Comparison of ENCODE assay signal across 19 cellular contexts in the genomic region with DNA sequence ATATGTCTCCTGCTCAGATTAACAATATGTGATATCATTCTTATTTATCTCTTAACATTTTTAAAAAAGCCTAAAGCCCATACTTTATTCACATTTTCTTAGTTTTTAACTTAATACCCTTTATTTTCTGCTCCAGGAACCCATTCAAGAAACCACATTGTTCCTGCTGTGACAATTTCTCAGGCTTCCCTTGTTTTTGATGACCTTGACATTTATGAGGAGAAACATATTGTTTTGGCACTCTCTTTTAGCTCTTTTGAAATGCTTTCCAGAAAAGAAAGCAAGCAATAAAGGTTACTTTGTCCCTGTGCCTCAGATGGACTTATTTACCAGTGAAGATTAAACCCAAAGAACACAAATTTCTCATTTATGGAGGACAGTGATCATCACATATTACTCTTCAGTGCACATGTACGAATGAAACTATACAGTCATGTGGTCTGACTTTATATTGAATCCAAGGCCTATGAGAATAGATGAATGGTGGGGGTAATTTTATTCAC.
A peak's percentile ranks its signal among the peaks of the same experiment; 100 is the strongest.
DNase-seq lines count a peak whose midpoint lies in the region; TF ChIP-seq lines count a peak whose summit lies in the region.
"Had no signal": no experiment of that assay in that cellular context is flagged by ENCODE, and none has a peak within 500 bp of the region (broad histone marks: within the 10 kb centered on the region; RNA-seq: fewer than 3 reads in every experiment).

No MANE protein-coding gene starts in this region.

- H3K4me3 Mint-ChIP-seq in endodermal cell: no peak overlapping the region
- H3K4me3 Mint-ChIP-seq: CD4-positive, CD25-positive, alpha-beta regulatory T cell; CD8-positive, alpha-beta memory T cell; HFFc6 had no signal

- H3K27ac ChIP-seq in endodermal cell (ENCODE audit: low read depth, low read length): peak overlapping the region; percentile 11
- H3K27ac ChIP-seq in testis: peak overlapping the region; percentile 81 to 88
- H3K27ac ChIP-seq: GM23248 had no signal

- in situ Hi-C loops in HAP-1 (cut with MboI; ENCODE audit: low sequenced_read_pairs): no loop called here

- 83% methylated on average over 1 of the region's 1 CpG; no CpG with 5 or more reads in 1 of the 2 experiments for WGBS in endodermal cell (ENCODE audit: insufficient coverage in 1 of 2, insufficient read length in 1 of 2), 2 experiments
- 32 to 44% methylated on average over 1 of the region's 1 CpG for WGBS in testis, 2 donors

- intact Hi-C loops in testis (cut with DNase I; ENCODE audit: low total_unique reads): no loop called here

- DNase-seq in HAP-1 (ENCODE audit: low spot score in 2 of 2) (peak; percentile 20 to 96), NCI-H2227 (lab: John Stamatoyannopoulos, UW; ENCODE audit: unreplicated experiment) (peak; percentile 14), endodermal cell (no peak), testis (no peak), glomerular visceral epithelial cell (ENCODE audit: extremely low spot score) (no peak), mesenteric fat pad (ENCODE audit: low spot score) (no peak), OCI-M2 (lab: John Stamatoyannopoulos, UW; ENCODE audit: unreplicated experiment) (no peak)
- DNase-seq: ACHN; BE2C; C1 segment of cervical spinal cord; CD4-positive, CD25-positive, alpha-beta regulatory T cell; CD8-positive, alpha-beta memory T cell; COR-L47; DMS153; DMS79; GDM1; GM23248; HCEC 1CT; HFFc6 had no signal

- no peaks in the 10 kb centered on the region for H3K9me3 Mint-ChIP-seq in endodermal cell
- H3K9me3 Mint-ChIP-seq: HFFc6 had no signal

- TF ChIP-seq POLR2A in testis (IDR thresholded peaks at IDR 0.05): no peak

- TF ChIP-seq CTCF in endodermal cell (conservative IDR thresholded peaks at IDR 0.05) (no peak), testis (IDR thresholded peaks at IDR 0.05) (no peak)

- no peak overlapping the region for H3K9ac ChIP-seq in endodermal cell (ENCODE audit: extremely low read depth, low read length, poor library complexity, severe bottlenecking)
- H3K9ac ChIP-seq: GM23248 had no signal

- no peaks in the 10 kb centered on the region for H3K27me3 ChIP-seq in HAP-1 (ENCODE audit: low read depth)
- no peaks in the 10 kb centered on the region for H3K27me3 ChIP-seq in endodermal cell (ENCODE audit: control insufficient read depth, insufficient read depth, low read length, poor library complexity, severe bottlenecking)
- H3K27me3 ChIP-seq in testis: no peaks in the 10 kb centered on the region
- H3K27me3 ChIP-seq: BE2C had no signal

- no peaks in the 10 kb centered on the region for H3K4me1 Mint-ChIP-seq in endodermal cell
- H3K4me1 Mint-ChIP-seq: CD4-positive, CD25-positive, alpha-beta regulatory T cell; CD8-positive, alpha-beta memory T cell had no signal

- no peaks in the 10 kb centered on the region for H3K36me3 ChIP-seq in HAP-1 (replicated peaks)
- no peaks in the 10 kb centered on the region for H3K36me3 ChIP-seq in endodermal cell (ENCODE audit: control insufficient read depth, insufficient read depth, low read length)
- H3K36me3 ChIP-seq in testis (ENCODE audit: low read depth, missing control alignments): no peaks in the 10 kb centered on the region
- H3K36me3 ChIP-seq: BE2C had no signal

- H3K4me3 ChIP-seq in HAP-1: no peak overlapping the region
- H3K4me3 ChIP-seq in endodermal cell (ENCODE audit: low read length): no peak overlapping the region
- no peak overlapping the region for H3K4me3 ChIP-seq in testis
- H3K4me3 ChIP-seq: GM23248 had no signal

- H3K27ac Mint-ChIP-seq in endodermal cell: no peak overlapping the region
- H3K27ac Mint-ChIP-seq: CD4-positive, CD25-positive, alpha-beta regulatory T cell; CD8-positive, alpha-beta memory T cell; HFFc6 had no signal

- no peaks in the 10 kb centered on the region for H3K36me3 Mint-ChIP-seq in endodermal cell (ENCODE audit: low read depth)
- H3K36me3 Mint-ChIP-seq: CD4-positive, CD25-positive, alpha-beta regulatory T cell; CD8-positive, alpha-beta memory T cell had no signal

- H3K4me1 ChIP-seq in HAP-1 (peaks cover 31% of the 10 kb centered on the region), endodermal cell (ENCODE audit: control insufficient read depth, insufficient read depth, low read length) (no peaks in the 10 kb centered on the region), testis (peaks cover 40% of the 10 kb centered on the region)

- H3K9me3 ChIP-seq in HAP-1 (no peaks in the 10 kb centered on the region), endodermal cell (ENCODE audit: control insufficient read depth, low read length) (no peaks in the 10 kb centered on the region), testis (no peaks in the 10 kb centered on the region)
- H3K9me3 ChIP-seq: BE2C had no signal

- no peaks in the 10 kb centered on the region for H3K27me3 Mint-ChIP-seq in endodermal cell (ENCODE audit: insufficient read depth)
- H3K27me3 Mint-ChIP-seq: CD4-positive, CD25-positive, alpha-beta regulatory T cell had no signal

Comparison
In these comparisons a context has a peak if more than half of its experiments do, and no peak if none do; other contexts are left out.
1. DNase-seq: peak in HAP-1 (2 of 2) and NCI-H2227 (single experiment); none in endodermal cell (single experiment), testis (single experiment), glomerular visceral epithelial cell (single experiment), mesenteric fat pad (single experiment) and OCI-M2 (single experiment).